9 cellular contexts compared by ENCODE assay signal in the genomic region with DNA sequence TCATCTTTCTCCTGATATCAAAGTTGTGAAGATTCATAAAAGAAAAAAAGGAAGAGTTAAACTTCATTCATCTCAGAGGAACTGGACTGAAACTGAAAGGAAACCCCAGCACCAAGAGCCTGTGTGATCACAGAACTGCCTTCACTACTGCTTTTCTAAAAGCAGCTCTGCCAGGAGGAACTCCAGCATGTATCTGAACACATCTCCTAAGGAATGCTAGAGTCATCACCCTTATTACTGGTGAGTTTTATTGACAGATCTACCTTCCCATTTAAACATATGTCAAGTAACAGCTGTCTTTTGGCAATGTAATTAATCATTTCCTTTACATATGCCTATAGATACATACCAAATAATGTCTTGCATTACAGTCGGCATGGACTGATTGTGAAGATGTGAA.
DNase-seq lines count a peak whose midpoint lies in the region; ATAC-seq and TF ChIP-seq lines count a peak whose summit lies in the region.
"Had no signal": no experiment of that assay in that cellular context is flagged by ENCODE, and none has a peak within 500 bp of the region (broad histone marks: within the 10 kb centered on the region; RNA-seq: fewer than 3 reads in every experiment).

No MANE protein-coding gene starts in this region.

- DNase-seq in activated naive CD4-positive, alpha-beta T cell (lab: John Stamatoyannopoulos, UW): no peak
- DNase-seq in stimulated activated naive CD8-positive, alpha-beta T cell treated with anti-CD3 and anti-CD28 coated beads, Interleukin-15, amount 100 ng/mL, for 72 hours: no peak
- DNase-seq in NK-92 treated with Interleukin-12 subunit alpha and Interleukin-12 subunit beta, amount 100 ng/mL, for 24 hours (lab: John Stamatoyannopoulos, UW): no peak
- no peak for DNase-seq in HEK293T (ENCODE audit: extremely low spot score)
- DNase-seq in activated CD4-positive, alpha-beta T cell treated with anti-CD3 and anti-CD28 coated beads, Interleukin-2, amount 10 ng/mL, durations not matched to agents 7 days and 5 days: no peak
- DNase-seq: left cardiac atrium had no signal

- no peaks in the 10 kb centered on the region for H3K36me3 Mint-ChIP-seq in activated naive CD4-positive, alpha-beta T cell treated with anti-CD3 and anti-CD28 coated beads, Interleukin-2, amount 50 U/mL, for 24 hours
- H3K36me3 Mint-ChIP-seq in activated T-helper 17 cell treated with anti-CD3 and anti-CD28 coated beads, Interleukin-2, amount 50 U/mL, for 72 hours (ENCODE audit: low read depth): no peaks in the 10 kb centered on the region
- H3K36me3 Mint-ChIP-seq in activated CD4-positive, alpha-beta T cell treated with anti-CD3 and anti-CD28 coated beads, Interleukin-2, amount 10 ng/mL, durations not matched to agents 7 days and 5 days (ENCODE audit: low read depth): no peaks in the 10 kb centered on the region

- peaks cover 11% of the 10 kb centered on the region for H3K27me3 Mint-ChIP-seq in activated naive CD4-positive, alpha-beta T cell treated with anti-CD3 and anti-CD28 coated beads, Interleukin-2, amount 50 U/mL, for 24 hours
- H3K27me3 Mint-ChIP-seq in activated T-helper 17 cell treated with anti-CD3 and anti-CD28 coated beads, Interleukin-2, amount 50 U/mL, for 72 hours: peaks cover 28% of the 10 kb centered on the region
- H3K27me3 Mint-ChIP-seq in stimulated activated naive CD8-positive, alpha-beta T cell treated with anti-CD3 and anti-CD28 coated beads, Interleukin-15, amount 100 ng/mL, for 72 hours: peaks cover 49% of the 10 kb centered on the region
- peaks cover 54% of the 10 kb centered on the region for H3K27me3 Mint-ChIP-seq in activated CD4-positive, alpha-beta T cell treated with anti-CD3 and anti-CD28 coated beads, Interleukin-2, amount 10 ng/mL, durations not matched to agents 7 days and 5 days

- H3K4me1 Mint-ChIP-seq in activated naive CD4-positive, alpha-beta T cell treated with anti-CD3 and anti-CD28 coated beads, Interleukin-2, amount 50 U/mL, for 24 hours: peaks cover 14% of the 10 kb centered on the region
- H3K4me1 Mint-ChIP-seq in activated T-helper 17 cell treated with anti-CD3 and anti-CD28 coated beads, Interleukin-2, amount 50 U/mL, for 72 hours: no peaks in the 10 kb centered on the region
- peaks cover 27% of the 10 kb centered on the region for H3K4me1 Mint-ChIP-seq in stimulated activated naive CD8-positive, alpha-beta T cell treated with anti-CD3 and anti-CD28 coated beads, Interleukin-15, amount 100 ng/mL, for 72 hours
- H3K4me1 Mint-ChIP-seq in activated CD4-positive, alpha-beta T cell treated with anti-CD3 and anti-CD28 coated beads, Interleukin-2, amount 10 ng/mL, durations not matched to agents 7 days and 5 days: peaks cover 20% of the 10 kb centered on the region

- no peaks in the 10 kb centered on the region for H3K9me3 Mint-ChIP-seq in activated naive CD4-positive, alpha-beta T cell treated with anti-CD3 and anti-CD28 coated beads, Interleukin-2, amount 50 U/mL, for 24 hours
- H3K9me3 Mint-ChIP-seq in activated T-helper 17 cell treated with anti-CD3 and anti-CD28 coated beads, Interleukin-2, amount 50 U/mL, for 72 hours: no peaks in the 10 kb centered on the region
- no peaks in the 10 kb centered on the region for H3K9me3 Mint-ChIP-seq in stimulated activated naive CD8-positive, alpha-beta T cell treated with anti-CD3 and anti-CD28 coated beads, Interleukin-15, amount 100 ng/mL, for 72 hours
- no peaks in the 10 kb centered on the region for H3K9me3 Mint-ChIP-seq in activated CD4-positive, alpha-beta T cell treated with anti-CD3 and anti-CD28 coated beads, Interleukin-2, amount 10 ng/mL, durations not matched to agents 7 days and 5 days

- POLR2A ChIA-PET in HEK293T (lab: Yijun Ruan, JAX): no interaction called here
- POLR2A ChIA-PET in activated CD4-positive, alpha-beta T cell treated with anti-CD3 and anti-CD28 coated beads, Interleukin-2, amount 10 ng/mL, durations not matched to agents 7 days and 5 days (lab: Charles Lee): no interaction called here

- H3K4me3 Mint-ChIP-seq in activated naive CD4-positive, alpha-beta T cell treated with anti-CD3 and anti-CD28 coated beads, Interleukin-2, amount 50 U/mL, for 24 hours: peak overlapping the region; percentile 38
- no peak overlapping the region for H3K4me3 Mint-ChIP-seq in activated T-helper 17 cell treated with anti-CD3 and anti-CD28 coated beads, Interleukin-2, amount 50 U/mL, for 72 hours
- peak overlapping the region in 1 of 2 donors; percentile 53 for H3K4me3 Mint-ChIP-seq in stimulated activated naive CD8-positive, alpha-beta T cell treated with anti-CD3 and anti-CD28 coated beads, Interleukin-15, amount 100 ng/mL, for 72 hours
- H3K4me3 Mint-ChIP-seq in activated CD4-positive, alpha-beta T cell treated with anti-CD3 and anti-CD28 coated beads, Interleukin-2, amount 10 ng/mL, durations not matched to agents 7 days and 5 days: no peak overlapping the region

- peak; percentile 51 for ATAC-seq in HG03064 (IDR thresholded peaks at IDR 0.05; ENCODE audit: low read depth, unreplicated experiment)
- peak; percentile 40 for ATAC-seq in activated T-helper 17 cell treated with anti-CD3 and anti-CD28 coated beads, Interleukin-2, amount 50 U/mL, for 72 hours (replicated peaks)
- ATAC-seq in stimulated activated naive CD8-positive, alpha-beta T cell treated with anti-CD3 and anti-CD28 coated beads, Interleukin-15, amount 100 ng/mL, for 72 hours: peak; percentile 50

- no peak overlapping the region for H3K27ac Mint-ChIP-seq in activated naive CD4-positive, alpha-beta T cell treated with anti-CD3 and anti-CD28 coated beads, Interleukin-2, amount 50 U/mL, for 24 hours
- peak overlapping the region; percentile 50 for H3K27ac Mint-ChIP-seq in activated T-helper 17 cell treated with anti-CD3 and anti-CD28 coated beads, Interleukin-2, amount 50 U/mL, for 72 hours
- H3K27ac Mint-ChIP-seq in stimulated activated naive CD8-positive, alpha-beta T cell treated with anti-CD3 and anti-CD28 coated beads, Interleukin-15, amount 100 ng/mL, for 72 hours: no peak overlapping the region
- H3K27ac Mint-ChIP-seq in activated CD4-positive, alpha-beta T cell treated with anti-CD3 and anti-CD28 coated beads, Interleukin-2, amount 10 ng/mL, durations not matched to agents 7 days and 5 days: no peak overlapping the region

- CTCF ChIA-PET in HEK293T (lab: Yijun Ruan, JAX): no interaction called here
- CTCF ChIA-PET in activated CD4-positive, alpha-beta T cell treated with anti-CD3 and anti-CD28 coated beads, Interleukin-2, amount 10 ng/mL, durations not matched to agents 7 days and 5 days (lab: Charles Lee): interaction anchor here (0.6 kb wide), 1 partner anchor 10 kb away, joined by 3 read pairs; no protein-coding TSS in a partner anchor

TF ChIP-seq in HEK293T, 16 proteins besides CTCF, POLR2A, EP300 and RAD21:
- TF ChIP-seq TARDBP (IDR thresholded peaks at IDR 0.05) (no peak), ELF4 (IDR thresholded peaks at IDR 0.05) (no peak)
